In the genomic region with DNA sequence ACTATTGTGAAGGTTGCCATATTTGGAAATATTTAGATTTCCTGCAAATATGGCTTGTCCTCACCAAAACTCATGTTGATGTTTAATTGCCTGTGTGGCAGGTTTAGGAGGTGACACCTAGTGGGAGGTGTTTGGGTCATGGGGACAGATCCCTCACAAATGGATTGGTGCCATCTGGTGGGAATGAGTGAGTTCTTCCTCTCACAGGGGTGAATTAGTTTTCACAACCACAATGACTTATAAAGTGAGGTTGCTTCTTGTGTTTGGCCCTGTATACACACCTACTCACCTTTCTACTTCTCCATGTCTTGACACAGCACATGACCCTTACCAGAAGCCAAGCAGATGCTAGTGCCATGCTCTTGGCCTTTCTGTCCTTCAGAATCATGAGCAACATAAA, we compare ENCODE assay signal across 9 cellular contexts.
DNase-seq lines count a peak whose midpoint lies in the region; ATAC-seq lines count a peak whose summit lies in the region.
"Had no signal": no experiment of that assay in that cellular context is flagged by ENCODE, and none has a peak within 500 bp of the region (broad histone marks: within the 10 kb centered on the region; RNA-seq: fewer than 3 reads in every experiment).

No MANE protein-coding gene starts in this region.

- no peaks in the 10 kb centered on the region for H3K27me3 Mint-ChIP-seq in activated naive CD4-positive, alpha-beta T cell treated with anti-CD3 and anti-CD28 coated beads, Interleukin-2, amount 10 ng/mL, durations not matched to agents 7 days and 5 days
- H3K27me3 Mint-ChIP-seq in stimulated activated memory B cell treated with anti-CD40 and anti-IgM and Interleukin-4, amounts not matched to agents 10 μg/mL and 1 μg/mL and 100 μg/mL, for 72 hours = no peaks in the 10 kb centered on the region

- no peaks in the 10 kb centered on the region for H3K4me1 Mint-ChIP-seq in activated naive CD4-positive, alpha-beta T cell treated with anti-CD3 and anti-CD28 coated beads, Interleukin-2, amount 10 ng/mL, durations not matched to agents 7 days and 5 days
- no peaks in the 10 kb centered on the region for H3K4me1 Mint-ChIP-seq in stimulated activated memory B cell treated with anti-CD40 and anti-IgM and Interleukin-4, amounts not matched to agents 10 μg/mL and 1 μg/mL and 100 μg/mL, for 72 hours

- no peaks in the 10 kb centered on the region for H3K9me3 ChIP-seq in NT2/D1 (ENCODE audit: insufficient read depth, low read length)

- no peak overlapping the region for H3K27ac Mint-ChIP-seq in activated naive CD4-positive, alpha-beta T cell treated with anti-CD3 and anti-CD28 coated beads, Interleukin-2, amount 10 ng/mL, durations not matched to agents 7 days and 5 days
- H3K27ac Mint-ChIP-seq in stimulated activated memory B cell treated with anti-CD40 and anti-IgM and Interleukin-4, amounts not matched to agents 10 μg/mL and 1 μg/mL and 100 μg/mL, for 72 hours = no peak overlapping the region

- H3K9me3 Mint-ChIP-seq in activated naive CD4-positive, alpha-beta T cell treated with anti-CD3 and anti-CD28 coated beads, Interleukin-2, amount 10 ng/mL, durations not matched to agents 7 days and 5 days = no peaks in the 10 kb centered on the region
- no peaks in the 10 kb centered on the region for H3K9me3 Mint-ChIP-seq in stimulated activated memory B cell treated with anti-CD40 and anti-IgM and Interleukin-4, amounts not matched to agents 10 μg/mL and 1 μg/mL and 100 μg/mL, for 72 hours

- H3K4me3 Mint-ChIP-seq in activated naive CD4-positive, alpha-beta T cell treated with anti-CD3 and anti-CD28 coated beads, Interleukin-2, amount 10 ng/mL, durations not matched to agents 7 days and 5 days = no peak overlapping the region
- no peak overlapping the region for H3K4me3 Mint-ChIP-seq in stimulated activated memory B cell treated with anti-CD40 and anti-IgM and Interleukin-4, amounts not matched to agents 10 μg/mL and 1 μg/mL and 100 μg/mL, for 72 hours

- peak; percentile 77 for ATAC-seq in HG02588 (IDR thresholded peaks at IDR 0.05; ENCODE audit: unreplicated experiment)
- peak; percentile 20 for ATAC-seq in stimulated activated memory B cell treated with anti-CD40 and anti-IgM and Interleukin-4, amounts not matched to agents 10 μg/mL and 1 μg/mL and 100 μg/mL, for 72 hours
- ATAC-seq in HG03520 (IDR thresholded peaks at IDR 0.05; ENCODE audit: unreplicated experiment) = no peak
- ATAC-seq: Right ventricle myocardium inferior had no signal

- CTCF ChIA-PET in activated naive CD4-positive, alpha-beta T cell treated with anti-CD3 and anti-CD28 coated beads, Interleukin-2, amount 10 ng/mL, durations not matched to agents 7 days and 5 days (lab: Charles Lee) = interaction anchor here (0.7 to 1.0 kb wide), 2 partner anchors 229 to 235 kb away, joined by 3 to 6 read pairs; no protein-coding TSS in a partner anchor

- DNase-seq in activated naive CD4-positive, alpha-beta T cell treated with anti-CD3 and anti-CD28 coated beads, Interleukin-2, amount 10 ng/mL, durations not matched to agents 7 days and 5 days = peak; percentile 40
- DNase-seq in activated naive CD4-positive, alpha-beta T cell (lab: John Stamatoyannopoulos, UW) = no peak
- peak; percentile 8 for DNase-seq in NT2/D1 (ENCODE audit: low read depth, low spot score)
- DNase-seq in activated CD8-positive, alpha-beta memory T cell treated with anti-CD3 and anti-CD28 coated beads for 24 hours = no peak
- no peak for DNase-seq in ecto neural progenitor cell (ENCODE audit: low spot score)

- no peaks in the 10 kb centered on the region for H3K4me1 ChIP-seq in NT2/D1 (ENCODE audit: insufficient read depth, insufficient read length)

- no peak overlapping the region for H3K4me3 ChIP-seq in NT2/D1 (ENCODE audit: insufficient read length, low read depth)

- H3K9ac ChIP-seq in NT2/D1 (ENCODE audit: insufficient read length, low read depth) = no peak overlapping the region

- H3K27me3 ChIP-seq in NT2/D1 (ENCODE audit: insufficient read depth, insufficient read length) = no peaks in the 10 kb centered on the region

- no peaks in the 10 kb centered on the region for H3K36me3 ChIP-seq in NT2/D1 (ENCODE audit: insufficient read depth, insufficient read length, low read length)

- H3K36me3 Mint-ChIP-seq in activated naive CD4-positive, alpha-beta T cell treated with anti-CD3 and anti-CD28 coated beads, Interleukin-2, amount 10 ng/mL, durations not matched to agents 7 days and 5 days = no peaks in the 10 kb centered on the region
- H3K36me3 Mint-ChIP-seq in stimulated activated memory B cell treated with anti-CD40 and anti-IgM and Interleukin-4, amounts not matched to agents 10 μg/mL and 1 μg/mL and 100 μg/mL, for 72 hours = no peaks in the 10 kb centered on the region

Comparison
In these comparisons a context has a peak if more than half of its experiments do, and no peak if none do; other contexts are left out.
1. DNase-seq: peak in activated naive CD4-positive, alpha-beta T cell treated with anti-CD3 and anti-CD28 coated beads, Interleukin-2, amount 10 ng/mL, durations not matched to agents 7 days and 5 days (single experiment) and NT2/D1 (single experiment); none in activated naive CD4-positive, alpha-beta T cell (0 of 4), activated CD8-positive, alpha-beta memory T cell treated with anti-CD3 and anti-CD28 coated beads for 24 hours (single experiment) and ecto neural progenitor cell (single experiment).